In the genomic region with DNA sequence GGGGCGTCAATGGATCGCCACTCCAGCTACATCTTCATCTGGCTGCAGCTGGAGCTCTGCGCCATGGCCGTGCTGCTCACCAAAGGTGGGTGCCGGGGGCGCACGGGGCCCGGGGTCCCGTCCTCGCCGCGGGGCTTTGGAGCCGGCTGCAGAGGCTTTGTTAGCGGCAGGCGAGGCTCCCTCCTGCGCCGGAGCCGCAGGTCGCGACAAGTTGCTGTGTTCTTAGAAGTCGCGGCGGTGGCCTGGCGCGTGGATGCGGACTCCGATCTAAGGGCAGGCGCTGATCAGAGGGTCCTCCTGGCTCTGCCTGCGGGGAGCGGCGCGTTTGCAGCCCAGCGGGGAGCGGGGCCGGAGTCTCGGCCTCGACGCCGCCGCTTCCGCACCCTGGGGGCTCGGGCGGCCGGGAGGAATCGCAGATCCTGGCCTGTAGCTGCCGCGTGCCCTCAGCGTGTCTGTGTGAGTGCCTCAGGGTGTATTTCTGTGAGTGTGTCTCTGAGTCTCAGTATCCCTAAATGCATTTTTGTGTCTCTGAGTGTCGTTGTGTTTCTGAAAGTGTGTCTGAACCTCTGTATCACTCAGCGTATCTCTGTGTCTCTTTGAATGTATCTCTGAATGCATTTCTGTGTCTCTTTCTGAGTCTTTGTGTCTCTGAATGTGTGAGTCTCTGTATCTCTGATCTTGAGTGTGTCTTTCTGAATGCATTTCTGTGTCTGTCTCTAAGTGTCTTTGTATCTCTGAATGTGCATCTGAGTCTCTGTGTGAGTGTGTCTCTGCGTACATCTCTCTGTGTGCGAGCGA, we compare ENCODE assay signal across 8 cellular contexts. TPM values are rescaled to one million over a fixed set of nuclear protein-coding genes. Genes with fewer than 3 reads are reported as not detected.
A peak's percentile ranks its signal among the peaks of the same experiment; 100 is the strongest.
DNase-seq lines count a peak whose midpoint lies in the region; ATAC-seq, FAIRE-seq and TF ChIP-seq lines count a peak whose summit lies in the region.

No MANE protein-coding gene starts in this region.

- intact Hi-C loops in MCF 10A (cut with micrococcal nuclease), result loop anchor here (1.0 to 5.0 kb wide), 6 partner anchors 214 to 626 kb away; no protein-coding TSS in a partner anchor
- intact Hi-C loops in kidney (cut with DNase I), result no loop called here

- no peak for TF ChIP-seq CTCF in AG04449 (IDR thresholded peaks at IDR 0.05; ENCODE audit: insufficient read depth, low read length, missing control alignments)
- no peak for TF ChIP-seq CTCF in MCF 10A (IDR thresholded peaks at IDR 0.05; ENCODE audit: unreplicated experiment)
- no peak for TF ChIP-seq CTCF in kidney (IDR thresholded peaks at IDR 0.05; ENCODE audit: borderline replicate concordance, extremely low read depth, insufficient read depth)

- H3K36me3 Mint-ChIP-seq in MCF 10A (ENCODE audit: insufficient read depth, unreplicated experiment), result peaks cover 12% of the 10 kb centered on the region

- peak; percentile 5 for ATAC-seq in GM21723 (IDR thresholded peaks at IDR 0.05; ENCODE audit: unreplicated experiment)

- CTCF ChIA-PET in AG04449 (lab: Yijun Ruan, JAX), result interaction anchor here (0.6 to 4.6 kb wide), 16 partner anchors 8 to 626 kb away, joined by 3 to 35 read pairs (median 3); no protein-coding TSS in a partner anchor
- CTCF ChIA-PET in MCF 10A (lab: Yijun Ruan, JAX), result interaction anchor here (0.6 to 2.1 kb wide), 8 partner anchors 14 to 580 kb away, joined by 3 to 10 read pairs (median 3); no protein-coding TSS in a partner anchor

- no TSS peak for BruUV-seq in MCF 10A (replicated peaks; lab: Mats Ljungman, UMichigan)

- H3K4me3 Mint-ChIP-seq in MCF 10A (ENCODE audit: unreplicated experiment), result peak overlapping the region; percentile 91

- POLR2A ChIA-PET in AG04449 (lab: Yijun Ruan, JAX) (interaction anchor here (0.6 to 1.3 kb wide), 3 partner anchors 44 to 463 kb away, joined by 3 to 4 read pairs (median 3); no protein-coding TSS in a partner anchor), MCF 10A (lab: Yijun Ruan, JAX) (interaction anchor here (0.5 to 2.2 kb wide), 9 partner anchors 32 to 628 kb away, joined by 3 to 13 read pairs (median 3); no protein-coding TSS in a partner anchor)

- H3K4me3 ChIP-seq in AG04449 (ENCODE audit: low read depth, low read length) (peak overlapping the region; percentile 81), SJSA1 (peak overlapping the region; percentile 97), kidney (ENCODE audit: low read length in 2 of 2) (peak overlapping the region; percentile 92 to 98)

- H3K9me3 Mint-ChIP-seq in MCF 10A (ENCODE audit: unreplicated experiment), result no peaks in the 10 kb centered on the region

- H3K27me3 Mint-ChIP-seq in MCF 10A (ENCODE audit: insufficient read depth, unreplicated experiment), result peaks cover 12% of the 10 kb centered on the region

- no peak for DNase-seq in AG04449 (ENCODE audit: low read depth, low spot score)
- peak in 1 of 2 experiments; percentile 56 for DNase-seq in SJSA1 (ENCODE audit: low read depth in 1 of 2, low spot score in 2 of 2)
- DNase-seq in MCF 10A (ENCODE audit: unreplicated experiment), result peak; percentile 44
- peak; percentile 86 for DNase-seq in kidney
- peak; percentile 2 to 3 for DNase-seq in stimulated activated CD4-positive, alpha-beta T cell treated with anti-CD3 and anti-CD28 coated beads, Interleukin-15, amount 100 ng/mL, for 48 hours (ENCODE audit: low read depth in 2 of 2)
- DNase-seq in NCI-H1105 (lab: John Stamatoyannopoulos, UW), result no peak
- DNase-seq in NK-92 (lab: John Stamatoyannopoulos, UW; ENCODE audit: unreplicated experiment), result no peak

- peak overlapping the region; percentile 57 for H3K27ac Mint-ChIP-seq in MCF 10A (ENCODE audit: low read depth, unreplicated experiment)

- peak overlapping the region; percentile 88 to 90 for H3K9ac ChIP-seq in kidney (ENCODE audit: low read length in 2 of 2)

- H3K27me3 ChIP-seq in SJSA1 (replicated peaks), result no peaks in the 10 kb centered on the region

- H3K9me3 ChIP-seq in SJSA1 (replicated peaks) (peaks cover 2% of the 10 kb centered on the region), kidney (ENCODE audit: control insufficient read depth in 1 of 2, low read length in 2 of 2) (no peaks in the 10 kb centered on the region)

- H3K4me1 Mint-ChIP-seq in MCF 10A (ENCODE audit: insufficient read depth, unreplicated experiment), result peaks cover 7% of the 10 kb centered on the region

- peaks cover 54% of the 10 kb centered on the region for H3K36me3 ChIP-seq in SJSA1
- peaks cover 3 to 4% of the 10 kb centered on the region in 2 donors for H3K36me3 ChIP-seq in kidney (ENCODE audit: control insufficient read depth in 1 of 2, insufficient read depth in 2 of 2, low read length in 2 of 2)

- H3K4me1 ChIP-seq in SJSA1 (replicated peaks) (peaks cover 22% of the 10 kb centered on the region), kidney (ENCODE audit: control insufficient read depth in 1 of 2, insufficient read depth in 1 of 2, low read depth in 1 of 2, low read length in 2 of 2) (peaks cover 0 to 6% of the 10 kb centered on the region in 2 donors)

- FAIRE-seq in kidney (lab: Jason Lieb, UNC), result no peak

- peak overlapping the region; percentile 72 for H3K27ac ChIP-seq in SJSA1
- peak overlapping the region; percentile 52 to 75 for H3K27ac ChIP-seq in kidney (ENCODE audit: low read depth in 2 of 2, low read length in 2 of 2)

RNA-seq across cellular contexts. Expression of a gene that starts 0.8 kb away (rescaled TPM):
- total RNA-seq in SJSA1 (2014; rRNA removed; shearing (Covaris generic)), result 61.0 and 76.9 TPM in 2 replicates
- 21.2 and 31.6 TPM in 2 replicates for total RNA-seq in MCF 10A (2022)
- total RNA-seq in kidney, result 19.5 TPM
- polyA plus RNA-seq in kidney (ENCODE audit: insufficient read depth, low read depth, low replicate concordance), result 21.1 TPM

Comparison
In these comparisons a context has a peak if more than half of its experiments do, and no peak if none do; other contexts are left out.
1. DNase-seq: peak in MCF 10A (single experiment), kidney (single experiment) and stimulated activated CD4-positive, alpha-beta T cell treated with anti-CD3 and anti-CD28 coated beads, Interleukin-15, amount 100 ng/mL, for 48 hours (2 of 2); none in AG04449 (single experiment), NCI-H1105 (single experiment) and NK-92 (single experiment).
2. Peak in every context shown above with its lines, with median percentiles within 50 percentile points of each other: H3K4me3 ChIP-seq.